Comparison of ENCODE assay signal across 22 cellular contexts in the genomic region with DNA sequence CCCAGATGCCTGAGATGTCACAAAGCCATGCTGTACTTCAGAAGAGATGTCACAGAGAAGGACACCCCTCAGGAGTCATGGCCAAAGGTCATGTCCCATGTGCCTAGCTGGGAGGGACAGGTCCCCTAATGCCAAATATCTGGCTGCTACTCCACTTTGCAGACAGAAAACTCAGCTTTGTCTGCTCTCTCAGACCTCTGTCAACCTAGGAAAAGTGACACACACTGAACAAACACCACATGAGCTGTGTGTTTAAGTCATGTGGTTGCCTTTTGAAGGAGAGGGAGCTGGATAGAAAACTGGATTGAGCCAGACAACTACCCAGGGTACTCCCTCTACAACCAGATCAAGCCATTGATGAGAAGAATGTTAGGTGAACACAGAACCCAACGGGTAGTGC.
"Had no signal": no experiment of that assay in that cellular context is flagged by ENCODE, and none has a peak within 500 bp of the region (broad histone marks: within the 10 kb centered on the region; RNA-seq: fewer than 3 reads in every experiment).

No MANE protein-coding gene starts in this region.

- H3K27ac Mint-ChIP-seq: effector memory CD8-positive, alpha-beta T cell; nephron progenitor cell; progenitor cell of endocrine pancreas; stimulated activated effector memory CD8-positive, alpha-beta T cell treated with anti-CD3 and anti-CD28 coated beads, Interleukin-12 subunit alpha, Interleukin-12 subunit beta, amount 100 ng/mL, for 72 hours had no signal

- H3K9me3 Mint-ChIP-seq: nephron progenitor cell; stimulated activated effector memory CD8-positive, alpha-beta T cell treated with anti-CD3 and anti-CD28 coated beads, Interleukin-12 subunit alpha, Interleukin-12 subunit beta, amount 100 ng/mL, for 72 hours had no signal

- H3K4me3 Mint-ChIP-seq: effector memory CD8-positive, alpha-beta T cell; nephron progenitor cell; stimulated activated effector memory CD8-positive, alpha-beta T cell treated with anti-CD3 and anti-CD28 coated beads, Interleukin-12 subunit alpha, Interleukin-12 subunit beta, amount 100 ng/mL, for 72 hours had no signal

- H3K27me3 Mint-ChIP-seq: effector memory CD8-positive, alpha-beta T cell; naive thymus-derived CD8-positive, alpha-beta T cell; progenitor cell of endocrine pancreas had no signal

- DNase-seq: cortex of kidney; effector memory CD8-positive, alpha-beta T cell; erythroblast; esophagus squamous epithelium; foreskin melanocyte; glutamatergic neuron; heart right ventricle; hypothalamus; left ventricle myocardium superior; lower lobe of right lung; naive thymus-derived CD8-positive, alpha-beta T cell; nephron progenitor cell; stimulated activated CD4-positive, alpha-beta T cell treated with anti-CD3 and anti-CD28 coated beads, Interleukin-2, amount 100 ng/mL, for 24 hours; stimulated activated CD4-positive, alpha-beta T cell treated with anti-CD3 and anti-CD28 coated beads, Interleukin-4, amount 100 ng/mL, for 24 hours; stimulated activated naive CD4-positive, alpha-beta T cell treated with Interleukin-2 at 50 U/mL for 16 hours; stomach; thyroid gland; trophoblast cell had no signal

- ATAC-seq: effector memory CD8-positive, alpha-beta T cell; heart right ventricle; left ventricle myocardium superior; lower lobe of right lung; naive thymus-derived CD8-positive, alpha-beta T cell; sciatic nerve; stimulated activated effector memory CD8-positive, alpha-beta T cell treated with anti-CD3 and anti-CD28 coated beads, Interleukin-12 subunit alpha, Interleukin-12 subunit beta, amount 100 ng/mL, for 72 hours had no signal

- H3K9me3 ChIP-seq: esophagus squamous epithelium, heart right ventricle, lower lobe of right lung, neutrophil, stomach, thyroid gland had no signal
